In the genomic region with DNA sequence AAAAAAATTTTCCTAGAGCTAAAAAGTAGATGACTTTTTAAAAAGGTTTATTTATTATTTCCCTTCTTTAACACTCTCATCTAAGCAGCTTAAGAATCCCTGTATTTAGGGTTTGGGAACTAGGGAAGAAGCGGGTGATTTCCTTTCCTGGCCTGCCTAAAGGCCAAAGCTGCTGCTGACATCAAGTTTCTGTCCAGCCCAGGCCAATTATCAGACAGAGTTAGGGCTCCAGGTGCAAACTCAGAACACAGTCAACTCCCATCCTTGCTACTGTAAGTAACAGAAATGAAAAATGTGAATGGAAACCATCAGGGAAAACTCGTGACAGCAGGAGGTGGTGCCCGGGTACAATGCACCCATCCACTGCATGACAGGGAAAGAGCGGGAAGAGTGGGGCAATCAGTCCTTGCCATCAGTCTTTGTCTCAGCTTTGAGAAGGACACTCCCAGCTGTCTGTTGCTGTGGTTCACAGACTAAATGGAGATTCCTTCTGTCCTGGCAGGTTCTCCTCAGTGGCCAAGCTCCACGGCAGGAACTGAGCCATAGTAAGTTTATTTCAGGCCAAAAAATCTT, we compare ENCODE assay signal across 1 cellular context.
TF ChIP-seq lines count a peak whose summit lies in the region.

No MANE protein-coding gene starts in this region.

TF ChIP-seq in HCT116, 20 proteins besides CTCF, POLR2A, EP300 and RAD21 (continued from another document):
- no peak for TF ChIP-seq ZBTB33 (IDR thresholded peaks at IDR 0.05; ENCODE audit: extremely low read depth, insufficient replicate concordance, low read length)
- no peak for TF ChIP-seq FOSL1 (IDR thresholded peaks at IDR 0.05; ENCODE audit: low read depth)
- no peak for TF ChIP-seq POLR2AphosphoS5 (IDR thresholded peaks at IDR 0.05; ENCODE audit: low read depth, low read length)
- TF ChIP-seq SIN3A (IDR thresholded peaks at IDR 0.05; ENCODE audit: low read depth) = no peak
